Comparison of ENCODE assay signal across 21 cellular contexts in genomic region chr1:41668967-41669366, GRCh38.
DNase-seq lines count a peak whose midpoint lies in the region; ATAC-seq lines count a peak whose summit lies in the region.
"Had no signal": no experiment of that assay in that cellular context is flagged by ENCODE, and none has a peak within 500 bp of the region (broad histone marks: within the 10 kb centered on the region; RNA-seq: fewer than 3 reads in every experiment).

No MANE protein-coding gene starts in this region.

- H2BK12ac ChIP-seq in mesenchymal stem cell (ENCODE audit: low read length in 2 of 2): no peak overlapping the region

- ATAC-seq in GM21723 (IDR thresholded peaks at IDR 0.05; ENCODE audit: unreplicated experiment): no peak
- no peak for ATAC-seq in HG03439 (IDR thresholded peaks at IDR 0.05; ENCODE audit: unreplicated experiment)
- ATAC-seq: body of pancreas had no signal

- H2AK5ac ChIP-seq in mesenchymal stem cell (ENCODE audit: low read length, severe bottlenecking): peak overlapping the region; percentile 11

- H3K14ac ChIP-seq in mesenchymal stem cell (ENCODE audit: low read length in 2 of 2): no peak overlapping the region

- H4K91ac ChIP-seq in mesenchymal stem cell (ENCODE audit: low read length): no peak overlapping the region

- H3K9ac ChIP-seq in BLaER1 (no peak overlapping the region), mesenchymal stem cell (ENCODE audit: low read length) (no peak overlapping the region)

- H4K8ac ChIP-seq in mesenchymal stem cell (ENCODE audit: low read length): no peak overlapping the region

- H3K23ac ChIP-seq in mesenchymal stem cell (ENCODE audit: low read length in 2 of 2): no peak overlapping the region

- H3K4me1 Mint-ChIP-seq in T-helper 2 cell treated with Interferon-gamma antibody and Interleukin-4, amounts not matched to agents 5 μg/mL and 100 μg/mL, for 36 hours (ENCODE audit: low read depth): peaks cover 83% of the 10 kb centered on the region
- H3K4me1 Mint-ChIP-seq in activated CD4-positive, alpha-beta memory T cell treated with anti-CD3 and anti-CD28 coated beads for 36 hours (ENCODE audit: low read depth): peaks cover 98% of the 10 kb centered on the region

- H2BK120ac ChIP-seq in mesenchymal stem cell (ENCODE audit: low read depth, low read length): no peak overlapping the region

- H2BK5ac ChIP-seq in mesenchymal stem cell (ENCODE audit: low read depth, low read length, poor library complexity, severe bottlenecking): no peak overlapping the region

- peak overlapping the region; percentile 86; the same call in 1 of the 2 replicates for H3K27ac ChIP-seq in BLaER1
- H3K27ac ChIP-seq in mesenchymal stem cell (ENCODE audit: low read length, poor library complexity, severe bottlenecking): no peak overlapping the region
- H3K27ac ChIP-seq: body of pancreas, Peyer's patch, stomach, thyroid gland had no signal

- H3K36me3 Mint-ChIP-seq in T-helper 2 cell treated with Interferon-gamma antibody and Interleukin-4, amounts not matched to agents 5 μg/mL and 100 μg/mL, for 36 hours (ENCODE audit: low read depth): no peaks in the 10 kb centered on the region
- no peaks in the 10 kb centered on the region for H3K36me3 Mint-ChIP-seq in activated CD4-positive, alpha-beta memory T cell treated with anti-CD3 and anti-CD28 coated beads for 36 hours
- H3K36me3 Mint-ChIP-seq: mesothelial cell of epicardium, naive B cell had no signal

- no peak overlapping the region for H3K18ac ChIP-seq in mesenchymal stem cell (ENCODE audit: low read depth in 1 of 2, low read length in 2 of 2)

- H3K4me3 Mint-ChIP-seq in T-helper 2 cell treated with Interferon-gamma antibody and Interleukin-4, amounts not matched to agents 5 μg/mL and 100 μg/mL, for 36 hours: no peak overlapping the region
- H3K4me3 Mint-ChIP-seq in activated CD4-positive, alpha-beta memory T cell treated with anti-CD3 and anti-CD28 coated beads for 36 hours: no peak overlapping the region
- H3K4me3 Mint-ChIP-seq: mesothelial cell of epicardium had no signal

- CTCF ChIA-PET in activated CD4-positive, alpha-beta memory T cell treated with anti-CD3 and anti-CD28 coated beads for 36 hours (lab: Charles Lee): interaction anchor here (1.0 to 1.1 kb wide), 2 partner anchors 223 to 504 kb away, joined by 3 to 4 read pairs; no protein-coding TSS in a partner anchor

- no peak overlapping the region for H3K4ac ChIP-seq in mesenchymal stem cell (ENCODE audit: low read depth in 1 of 2, low read length in 2 of 2)

- H3K4me2 ChIP-seq in BLaER1: peak overlapping the region; percentile 91
- H3K4me2 ChIP-seq in mesenchymal stem cell (ENCODE audit: low read length, poor library complexity, severe bottlenecking): no peak overlapping the region

- H3K9me3 Mint-ChIP-seq in T-helper 2 cell treated with Interferon-gamma antibody and Interleukin-4, amounts not matched to agents 5 μg/mL and 100 μg/mL, for 36 hours: no peaks in the 10 kb centered on the region
- H3K9me3 Mint-ChIP-seq in activated CD4-positive, alpha-beta memory T cell treated with anti-CD3 and anti-CD28 coated beads for 36 hours: no peaks in the 10 kb centered on the region
- H3K9me3 Mint-ChIP-seq: mesothelial cell of epicardium had no signal

- H3K27ac Mint-ChIP-seq in T-helper 2 cell treated with Interferon-gamma antibody and Interleukin-4, amounts not matched to agents 5 μg/mL and 100 μg/mL, for 36 hours: peak overlapping the region; percentile 24
- peak overlapping the region; percentile 14 for H3K27ac Mint-ChIP-seq in activated CD4-positive, alpha-beta memory T cell treated with anti-CD3 and anti-CD28 coated beads for 36 hours

- H3K9me3 ChIP-seq in BLaER1 (no peaks in the 10 kb centered on the region), mesenchymal stem cell (ENCODE audit: control insufficient read depth, low read length) (no peaks in the 10 kb centered on the region)
- H3K9me3 ChIP-seq: body of pancreas, Peyer's patch, stomach, thyroid gland had no signal

- no peak overlapping the region for H2BK15ac ChIP-seq in mesenchymal stem cell (ENCODE audit: low read depth, poor library complexity, severe bottlenecking)

- 93% methylated on average over 3 of the region's 3 CpGs for WGBS in mesenchymal stem cell

- H3K4me1 ChIP-seq in BLaER1: peaks cover 98% of the 10 kb centered on the region
- H3K4me1 ChIP-seq in mesenchymal stem cell (ENCODE audit: control insufficient read depth, insufficient read depth, low read depth, low read length): peaks cover 49% of the 10 kb centered on the region

- POLR2A ChIA-PET in activated CD4-positive, alpha-beta memory T cell treated with anti-CD3 and anti-CD28 coated beads for 36 hours (lab: Charles Lee): interaction anchor here (0.9 to 2.0 kb wide), 3 partner anchors 15 to 52 kb away, joined by 3 to 9 read pairs (median 5); no protein-coding TSS in a partner anchor

- no peaks in the 10 kb centered on the region for H3K27me3 ChIP-seq in BLaER1
- peaks cover 0 to 14% of the 10 kb centered on the region in 2 experiments for H3K27me3 ChIP-seq in mesenchymal stem cell (ENCODE audit: control insufficient read depth in 1 of 2, insufficient read depth in 1 of 2, low read length in 2 of 2)
- H3K27me3 ChIP-seq: body of pancreas, Peyer's patch, stomach, thyroid gland had no signal

- H3K36me3 ChIP-seq in BLaER1 (no peaks in the 10 kb centered on the region), mesenchymal stem cell (ENCODE audit: control insufficient read depth in 1 of 2, insufficient read depth in 2 of 2, low read depth in 1 of 2, low read length in 2 of 2) (no peaks in the 10 kb centered on the region)
- H3K36me3 ChIP-seq: Peyer's patch, stomach, thyroid gland had no signal

- H3K4me3 ChIP-seq in BLaER1: no peak overlapping the region
- no peak overlapping the region for H3K4me3 ChIP-seq in mesenchymal stem cell (ENCODE audit: insufficient read depth in 1 of 2, low read depth in 1 of 2, low read length in 2 of 2)
- H3K4me3 ChIP-seq: body of pancreas, Peyer's patch, stomach, thyroid gland had no signal

- H3K79me1 ChIP-seq in mesenchymal stem cell (replicated peaks; ENCODE audit: low read length, poor library complexity, severe bottlenecking): no peaks in the 10 kb centered on the region

- no peaks in the 10 kb centered on the region for H3K27me3 Mint-ChIP-seq in T-helper 2 cell treated with Interferon-gamma antibody and Interleukin-4, amounts not matched to agents 5 μg/mL and 100 μg/mL, for 36 hours (ENCODE audit: low read depth)
- no peaks in the 10 kb centered on the region for H3K27me3 Mint-ChIP-seq in activated CD4-positive, alpha-beta memory T cell treated with anti-CD3 and anti-CD28 coated beads for 36 hours
- H3K27me3 Mint-ChIP-seq: naive B cell had no signal

- no peak overlapping the region for H2AFZ ChIP-seq in mesenchymal stem cell (ENCODE audit: low read depth, low read length)

- DNase-seq in T-helper 2 cell treated with Interferon-gamma antibody and Interleukin-4, amounts not matched to agents 5 μg/mL and 100 μg/mL, for 36 hours (ENCODE audit: low spot score): no peak
- DNase-seq in T-helper 2 cell (no peak), mesenchymal stem cell (no peak), NCI-H446 treated with DMSO at 0.1 percent for 48 hours (lab: John Stamatoyannopoulos, UW) (no peak)
- DNase-seq in activated CD4-positive, alpha-beta memory T cell treated with anti-CD3 and anti-CD28 coated beads for 36 hours: no peak
- DNase-seq: 8988T; activated CD4-positive, CD25-positive, alpha-beta regulatory T cell; body of pancreas; hippocampal formation; naive B cell; NCI-H1105; NCI-H1930; occipital lobe; Peyer's patch; SHP77 treated with DMSO at 0.1 percent for 48 hours; stomach; thyroid gland had no signal

- intact Hi-C loops in activated CD4-positive, alpha-beta memory T cell treated with anti-CD3 and anti-CD28 coated beads for 36 hours (cut with micrococcal nuclease): loop anchor here (5.0 kb wide), 2 partner anchors 97 to 123 kb away; no protein-coding TSS in a partner anchor

- no peaks in the 10 kb centered on the region for H4K20me1 ChIP-seq in BLaER1
